Comparison of ENCODE assay signal across 9 cellular contexts in the genomic region with DNA sequence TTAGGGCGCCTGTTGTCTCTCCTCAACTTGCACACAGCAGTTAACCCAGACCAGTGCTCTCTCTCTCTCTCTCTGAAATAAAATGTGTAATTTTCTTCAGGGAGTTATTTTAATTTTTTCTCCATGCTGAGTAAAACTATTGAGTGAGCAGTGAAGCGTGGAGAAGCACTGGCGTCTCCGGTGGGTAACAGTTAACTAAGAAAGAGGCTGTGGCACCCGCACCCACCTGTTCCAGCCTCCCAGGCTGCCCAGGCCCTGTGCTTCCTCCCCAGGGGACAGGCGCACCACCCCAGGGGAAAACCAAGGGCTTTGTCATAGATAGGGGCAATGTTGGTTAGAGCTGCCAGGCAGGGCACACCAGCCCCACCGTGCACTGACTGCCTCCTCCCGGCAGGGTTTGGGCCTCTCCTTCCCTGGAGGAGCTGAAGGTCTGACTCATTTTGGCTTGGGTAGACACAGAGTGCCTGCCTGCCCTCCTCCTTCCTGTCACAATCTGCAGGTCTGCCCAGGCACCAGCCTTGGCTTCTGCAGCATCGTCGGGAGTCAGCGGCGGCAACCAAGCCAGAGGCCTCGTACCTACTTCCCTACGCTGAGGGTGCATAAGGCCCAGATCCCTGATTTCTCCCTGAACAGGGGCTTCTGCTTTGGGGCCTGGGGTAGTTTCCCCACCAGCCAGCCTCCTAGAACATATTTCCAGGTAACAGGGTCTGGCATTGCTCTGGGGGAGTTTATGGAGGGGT. TPM values are rescaled to one million over a fixed set of nuclear protein-coding genes. Genes with fewer than 3 reads are reported as not detected.
A peak's percentile ranks its signal among the peaks of the same experiment; 100 is the strongest.
DNase-seq lines count a peak whose midpoint lies in the region; ATAC-seq and TF ChIP-seq lines count a peak whose summit lies in the region.
"Had no signal": no experiment of that assay in that cellular context is flagged by ENCODE, and none has a peak within 500 bp of the region (broad histone marks: within the 10 kb centered on the region; RNA-seq: fewer than 3 reads in every experiment).

No MANE protein-coding gene starts in this region.

- H3K36me3 ChIP-seq in BLaER1 (no peaks in the 10 kb centered on the region), PC-3 (ENCODE audit: low read depth, low read length) (no peaks in the 10 kb centered on the region), kidney epithelial cell (ENCODE audit: control insufficient read depth, insufficient read depth, low read length) (no peaks in the 10 kb centered on the region)

- CTCF ChIA-PET in PC-3 (lab: Charles Lee): interaction anchor here (0.5 kb wide), 1 partner anchor 288 kb away, joined by 3 read pairs; the partner anchor contains the start of gene COPZ1

- peaks cover 10% of the 10 kb centered on the region for H3K4me1 ChIP-seq in BLaER1
- peaks cover 11% of the 10 kb centered on the region for H3K4me1 ChIP-seq in PC-3 (ENCODE audit: insufficient read depth, low read length)

- no peak; the same call in 1 of the 2 replicates for TF ChIP-seq CTCF in PC-3 (conservative IDR thresholded peaks at IDR 0.05; ENCODE audit: low read depth, low read length)
- TF ChIP-seq CTCF in kidney epithelial cell (IDR thresholded peaks at IDR 0.05; ENCODE audit: insufficient read depth, low read length, poor library complexity, severe bottlenecking): peak; percentile 55

- H3K79me2 ChIP-seq in PC-3 (ENCODE audit: low read length): no peaks in the 10 kb centered on the region

- H3K9me2 ChIP-seq in PC-3 (replicated peaks; ENCODE audit: low read length): no peaks in the 10 kb centered on the region

- H3K27ac ChIP-seq in BLaER1 (no peak overlapping the region), PC-3 (ENCODE audit: low read length) (no peak overlapping the region)

- no peak overlapping the region for H3K9ac ChIP-seq in BLaER1
- no peak overlapping the region for H3K9ac ChIP-seq in PC-3 (ENCODE audit: low read length)

- POLR2A ChIA-PET in PC-3 (lab: Charles Lee; ENCODE audit: unreplicated experiment): no interaction called here

- H3K9me3 ChIP-seq in BLaER1 (peaks cover 24% of the 10 kb centered on the region), PC-3 (ENCODE audit: low read length) (no peaks in the 10 kb centered on the region)

- intact Hi-C loops in PC-3 (cut with micrococcal nuclease): no loop called here
- intact Hi-C loops in left cardiac atrium (cut with DNase I): no loop called here

- DNase-seq in PC-3: peak; percentile 83
- no peak for DNase-seq in kidney epithelial cell (ENCODE audit: low read depth)
- DNase-seq in NCI-H2196 treated with DMSO at 0.1 percent for 48 hours (lab: John Stamatoyannopoulos, UW; ENCODE audit: unreplicated experiment): no peak
- no peak for DNase-seq in left cardiac atrium
- DNase-seq: activated CD4-positive, alpha-beta T cell treated with anti-CD3 and anti-CD28 coated beads, Interleukin-2, amount 10 ng/mL, durations not matched to agents 7 days and 5 days had no signal

- H4K20me1 ChIP-seq in BLaER1 (peaks cover 88% of the 10 kb centered on the region), PC-3 (ENCODE audit: low read length) (no peaks in the 10 kb centered on the region)

- H3F3A ChIP-seq in PC-3 (ENCODE audit: low read length, unreplicated experiment): no peaks in the 10 kb centered on the region

- no TSS peak for BruUV-seq in PC-3 (replicated peaks; lab: Mats Ljungman, UMichigan)

- H3K4me2 ChIP-seq in BLaER1 (peak overlapping the region; percentile 53), PC-3 (ENCODE audit: low read length) (no peak overlapping the region)

- H2AFZ ChIP-seq in PC-3 (ENCODE audit: low read length): no peak overlapping the region

- peak; percentile 53 for ATAC-seq in GM21447 (IDR thresholded peaks at IDR 0.05; ENCODE audit: unreplicated experiment)
- peak; percentile 80 for ATAC-seq in PC-3
- ATAC-seq in left cardiac atrium: no peak
- no peak for ATAC-seq in HG02571 (IDR thresholded peaks at IDR 0.05; ENCODE audit: unreplicated experiment)
- no peak for ATAC-seq in HG02852 (IDR thresholded peaks at IDR 0.05; ENCODE audit: unreplicated experiment)

- H3K4me3 ChIP-seq in BLaER1: peak overlapping the region; percentile 3; the same call in 1 of the 2 replicates
- no peak overlapping the region for H3K4me3 ChIP-seq in PC-3 (ENCODE audit: low read length)
- no peak overlapping the region for H3K4me3 ChIP-seq in kidney epithelial cell (ENCODE audit: low read depth, low read length)

- peaks cover 100% of the 10 kb centered on the region for H3K27me3 ChIP-seq in BLaER1
- H3K27me3 ChIP-seq in PC-3 (ENCODE audit: low read length): no peaks in the 10 kb centered on the region
- peaks cover 21% of the 10 kb centered on the region for H3K27me3 ChIP-seq in kidney epithelial cell (ENCODE audit: control insufficient read depth, insufficient read depth, low read length)

RNA-seq across cellular contexts. Expression of gene HOXC5, which starts 3.9 kb away (rescaled TPM):
- total RNA-seq in PC-3 (2014; rRNA removed): 0.26 and 0.29 TPM in 2 replicates
- total RNA-seq in kidney epithelial cell: 0.50 TPM in 1 of 2 replicates, not detected in the other
- not detected for total RNA-seq in left cardiac atrium
- total RNA-seq: activated CD4-positive, alpha-beta T cell treated with anti-CD3 and anti-CD28 coated beads, Interleukin-2, amount 10 ng/mL, durations not matched to agents 7 days and 5 days had no signal

RNA-seq across cellular contexts. Expression of gene HOXC6, which starts 8.6 kb away (rescaled TPM):
- total RNA-seq in PC-3 (2014; rRNA removed) (2.8 and 5.3 TPM in 2 replicates), kidney epithelial cell (1.1 and 1.8 TPM in 2 replicates), left cardiac atrium (under 1 TPM in 1 of 2 donors, not detected in 1; 0.50 TPM)
- total RNA-seq: activated CD4-positive, alpha-beta T cell treated with anti-CD3 and anti-CD28 coated beads, Interleukin-2, amount 10 ng/mL, durations not matched to agents 7 days and 5 days had no signal

RNA-seq across cellular contexts. Expression of gene HOXC4, which starts 16.8 kb away (rescaled TPM):
- total RNA-seq in PC-3 (2014; rRNA removed) (1.8 and 2.6 TPM in 2 replicates), kidney epithelial cell (1.3 and 2.5 TPM in 2 replicates), left cardiac atrium (under 1 TPM; 0.16 to 0.35 TPM)
- total RNA-seq: activated CD4-positive, alpha-beta T cell treated with anti-CD3 and anti-CD28 coated beads, Interleukin-2, amount 10 ng/mL, durations not matched to agents 7 days and 5 days had no signal

RNA-seq across cellular contexts. Expression of gene HOXC8, which starts 28.0 kb away (rescaled TPM):
- total RNA-seq in PC-3 (2014; rRNA removed) (1.1 and 2.4 TPM in 2 replicates), kidney epithelial cell (0.41 and 0.67 TPM in 2 replicates), left cardiac atrium (not detected)
- total RNA-seq: activated CD4-positive, alpha-beta T cell treated with anti-CD3 and anti-CD28 coated beads, Interleukin-2, amount 10 ng/mL, durations not matched to agents 7 days and 5 days had no signal

RNA-seq across cellular contexts. Expression of gene HOXC9, which starts 36.8 kb away (rescaled TPM):
- 1.5 and 1.8 TPM in 2 replicates for total RNA-seq in PC-3 (2014; rRNA removed)
- 12.3 and 15.5 TPM in 2 replicates for total RNA-seq in kidney epithelial cell
- total RNA-seq in left cardiac atrium: not detected
- total RNA-seq: activated CD4-positive, alpha-beta T cell treated with anti-CD3 and anti-CD28 coated beads, Interleukin-2, amount 10 ng/mL, durations not matched to agents 7 days and 5 days had no signal

Comparison
In these comparisons a context has a peak if more than half of its experiments do, and no peak if none do; other contexts are left out.
1. ATAC-seq: peak in GM21447 (single experiment) and PC-3 (single experiment); none in left cardiac atrium (0 of 2), HG02571 (single experiment) and HG02852 (single experiment).